Comparison of ENCODE assay signal across 8 cellular contexts in the genomic region with DNA sequence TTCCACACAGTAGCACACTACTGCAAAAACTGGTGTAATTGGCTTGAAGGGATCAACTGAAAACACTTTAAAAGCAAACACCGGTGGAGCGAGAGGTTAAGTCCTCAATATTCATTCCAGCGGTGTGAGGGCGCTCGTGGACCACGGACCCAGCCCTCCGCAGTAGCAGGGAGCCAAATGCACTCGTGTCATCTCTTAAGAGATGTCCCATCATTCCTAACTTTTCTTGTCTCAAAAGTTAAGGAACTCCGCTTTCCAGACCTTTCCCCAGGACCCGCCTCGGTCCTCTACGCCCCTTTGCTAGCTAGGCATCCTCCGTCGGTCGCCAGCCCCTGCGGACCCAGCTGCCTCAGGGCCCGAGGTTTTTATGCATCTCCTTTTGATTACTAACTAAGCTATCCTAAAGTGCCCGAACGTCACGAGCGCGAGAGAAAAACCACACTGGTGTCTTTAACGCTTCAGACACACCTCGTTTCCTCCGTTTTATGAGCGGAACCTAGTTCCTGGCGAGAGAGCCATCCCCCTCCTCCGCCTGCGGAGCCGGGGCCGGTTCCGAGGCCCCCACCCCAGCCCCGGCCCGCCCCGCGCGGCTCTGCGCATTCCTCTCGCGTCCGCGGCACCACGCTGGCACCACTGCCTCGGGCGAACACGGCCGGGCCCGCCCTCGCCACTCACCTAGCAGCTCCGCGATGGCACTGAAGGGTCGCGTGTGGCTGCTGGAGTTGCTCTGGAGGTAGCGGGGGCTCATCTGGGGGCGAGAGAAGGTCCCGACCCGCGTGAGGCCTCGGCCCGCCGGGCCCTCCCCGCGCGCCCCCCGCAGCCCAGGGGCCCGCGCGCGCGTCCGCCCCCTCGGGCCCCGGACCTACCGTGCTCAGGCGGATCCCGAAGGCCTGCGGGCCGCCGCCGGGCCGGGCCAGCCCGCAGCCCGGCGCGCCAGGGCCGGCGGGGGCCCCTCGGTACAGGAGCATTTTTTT.
DNase-seq lines count a peak whose midpoint lies in the region; ATAC-seq and TF ChIP-seq lines count a peak whose summit lies in the region.

No MANE protein-coding gene starts in this region.

- ATAC-seq in HG02610 (IDR thresholded peaks at IDR 0.05; ENCODE audit: unreplicated experiment): peak; percentile 26

- peak; percentile 41 for TF ChIP-seq CTCF in GM12865 (IDR thresholded peaks at IDR 0.05; ENCODE audit: insufficient read depth, low read depth, low read length, missing control alignments)
- TF ChIP-seq CTCF in choroid plexus epithelial cell (conservative IDR thresholded peaks at IDR 0.05; ENCODE audit: low read depth, low read length): peak; percentile 64

- DNase-seq in GM12865 (ENCODE audit: low read depth) (peak; percentile 29), NCI-H2029 treated with DMSO at 0.1 percent for 48 hours (lab: John Stamatoyannopoulos, UW) (peak; percentile 1), choroid plexus epithelial cell (ENCODE audit: low read depth) (peak; percentile 63), left kidney (ENCODE audit: low read depth, low spot score) (peak; percentile 70), DMS153 treated with DMSO at 0.1 percent for 48 hours (lab: John Stamatoyannopoulos, UW; ENCODE audit: unreplicated experiment) (no peak)
- DNase-seq in activated CD4-positive, CD25-positive, alpha-beta regulatory T cell treated with anti-CD3 and anti-CD28 coated beads, Interleukin-2, amount 50 U/mL, for 72 hours: peak; percentile 35
- DNase-seq in stimulated activated CD4-positive, alpha-beta T cell treated with anti-CD3 and anti-CD28 coated beads, Interleukin-1b, Interleukin-23, amount 100 ng/mL, for 48 hours: peak; percentile 15

- H3K4me3 ChIP-seq in GM12865 (ENCODE audit: low read depth, low read length) (peak overlapping the region; percentile 28), choroid plexus epithelial cell (ENCODE audit: low read depth, low read length) (peak overlapping the region; percentile 67)
